14 cellular contexts compared by ENCODE assay signal in the genomic region with DNA sequence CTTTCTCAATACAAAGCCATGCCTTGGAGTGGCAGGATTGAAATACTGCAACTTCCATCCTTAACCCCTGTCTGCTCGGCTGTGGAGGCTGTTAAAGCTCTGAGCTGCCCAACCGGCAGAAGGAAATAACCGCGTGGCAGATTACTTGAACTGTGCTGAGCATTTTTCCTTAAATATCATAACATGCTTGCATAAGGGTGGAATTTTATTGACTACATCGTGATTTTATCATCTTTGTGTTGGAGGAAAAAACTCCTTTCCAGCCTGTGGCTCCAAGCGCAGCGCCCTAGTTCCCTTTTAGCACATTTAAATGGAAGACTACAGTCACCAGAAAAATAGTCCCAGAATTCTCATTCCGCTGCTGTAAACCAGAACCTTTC. TPM values are rescaled to one million over a fixed set of nuclear protein-coding genes. Genes with fewer than 3 reads are reported as not detected.
DNase-seq lines count a peak whose midpoint lies in the region; ATAC-seq and TF ChIP-seq lines count a peak whose summit lies in the region.
"Had no signal": no experiment of that assay in that cellular context is flagged by ENCODE, and none has a peak within 500 bp of the region (broad histone marks: within the 10 kb centered on the region; RNA-seq: fewer than 3 reads in every experiment).

No MANE protein-coding gene starts in this region.

- H3K4me3 ChIP-seq in astrocyte of the spinal cord (ENCODE audit: low read depth, low read length) (peak overlapping the region; percentile 62), stomach (peak overlapping the region; percentile 42 to 58 (median 50))

- no peaks in the 10 kb centered on the region for H3K9me3 ChIP-seq in stomach
- H3K9me3 ChIP-seq: testis had no signal

- 16 to 26% (median 21%) methylated on average over 8 of the region's 8 CpGs for WGBS in stomach, 5 donors

- in situ Hi-C loops in astrocyte of the spinal cord (cut with HindIII; ENCODE audit: low sequenced_read_pairs), result no loop called here

- TF ChIP-seq CTCF in astrocyte of the spinal cord (IDR thresholded peaks at IDR 0.05; ENCODE audit: low read depth, low read length), result no peak
- no peak for TF ChIP-seq CTCF in stomach (IDR thresholded peaks at IDR 0.05)

- no peak for TF ChIP-seq POLR2A in stomach (IDR thresholded peaks at IDR 0.05)

- H3K27me3 ChIP-seq in stomach, result peaks cover 20 to 65% (median 32%) of the 10 kb centered on the region in 3 donors
- H3K27me3 ChIP-seq: testis had no signal

- TF ChIP-seq EP300 in stomach (IDR thresholded peaks at IDR 0.05), result no peak

- no peak for ATAC-seq in HG03159 (IDR thresholded peaks at IDR 0.05; ENCODE audit: unreplicated experiment)
- ATAC-seq: T-helper 17 cell had no signal

- H3K27ac ChIP-seq in stomach, result peak overlapping the region in 1 of 5 donors; percentile 24
- H3K27ac ChIP-seq: 22Rv1, KMS-11, testis had no signal

- H3K36me3 ChIP-seq in stomach, result no peaks in the 10 kb centered on the region

- peaks cover 33 to 43% (median 37%) of the 10 kb centered on the region in 4 donors for H3K4me1 ChIP-seq in stomach

- intact Hi-C loops in stomach (cut with DNase I; ENCODE audit: low total_unique reads), result no loop called here

- DNase-seq in NCI-H82 (lab: John Stamatoyannopoulos, UW) (peak; percentile 48), NCI-H82 treated with DMSO at 0.1 percent for 48 hours (lab: John Stamatoyannopoulos, UW; ENCODE audit: unreplicated experiment) (no peak), astrocyte of the spinal cord (ENCODE audit: low read depth, low spot score) (peak; percentile 73), inferior parietal cortex (ENCODE audit: extremely low spot score) (peak; percentile 59), stomach (no peak), NCI-H1436 treated with DMSO at 0.1 percent for 48 hours (lab: John Stamatoyannopoulos, UW) (no peak), retina (no peak)
- DNase-seq: NCI-H446 treated with DMSO at 0.1 percent for 48 hours; stimulated activated CD4-positive, alpha-beta T cell treated with anti-CD3 and anti-CD28 coated beads, Interleukin-1b, Interleukin-23, amount 100 ng/mL, for 48 hours; T-helper 17 cell; testis had no signal

RNA-seq across cellular contexts. Expression of gene SHC3, which starts 1.6 kb away (rescaled TPM):
- 1 to 10 TPM in 4 of 5 donors, under 1 TPM in 1; 0.89 to 1.7 (median 1.2) TPM for total RNA-seq in stomach
- under 1 TPM; 0.15 to 0.81 (median 0.33) TPM for polyA plus RNA-seq in stomach
- total RNA-seq: T-helper 17 cell had no signal

Comparison
In these comparisons a context has a peak if more than half of its experiments do, and no peak if none do; other contexts are left out.
1. DNase-seq: peak in NCI-H82 (single experiment), astrocyte of the spinal cord (single experiment) and inferior parietal cortex (single experiment); none in NCI-H82 treated with DMSO at 0.1 percent for 48 hours (single experiment), stomach (single experiment), NCI-H1436 treated with DMSO at 0.1 percent for 48 hours (single experiment) and retina (single experiment).